In genomic region chr17:72386619-72387237, GRCh38 we compare ENCODE assay signal across 1 cellular context.
TF ChIP-seq lines count a peak whose summit lies in the region.

No MANE protein-coding gene starts in this region.

TF ChIP-seq in HepG2, 621 proteins besides CTCF, POLR2A, EP300 and RAD21 (continued from another document and continues in another):
- TF ChIP-seq ZNF557 (CRISPR knock-in tag; IDR thresholded peaks at IDR 0.05) (no peak), ZNF326 (CRISPR knock-in tag; IDR thresholded peaks at IDR 0.05; ENCODE audit: borderline replicate concordance) (no peak), ZNF446 (CRISPR knock-in tag; IDR thresholded peaks at IDR 0.05) (no peak), FLYWCH1 (CRISPR knock-in tag; IDR thresholded peaks at IDR 0.05) (no peak), HNRNPLL (IDR thresholded peaks at IDR 0.05; ENCODE audit: low read depth, low read length, poor library complexity, severe bottlenecking) (no peak), ZNF674 (CRISPR knock-in tag; IDR thresholded peaks at IDR 0.05; ENCODE audit: low read depth) (no peak), SAFB2 (CRISPR knock-in tag; IDR thresholded peaks at IDR 0.05; ENCODE audit: borderline replicate concordance, low read depth) (no peak; the same call in 1 of the 2 replicates), ISX (CRISPR knock-in tag; conservative IDR thresholded peaks at IDR 0.05) (no peak), ZNF83 (CRISPR knock-in tag; IDR thresholded peaks at IDR 0.05; ENCODE audit: borderline replicate concordance) (no peak), ATF1 (CRISPR knock-in tag; IDR thresholded peaks at IDR 0.05) (peak; percentile 50; the same call in 1 of the 2 replicates), ZNF460 (CRISPR knock-in tag; IDR thresholded peaks at IDR 0.05; ENCODE audit: borderline replicate concordance) (peak; percentile 31; the same call in 1 of the 2 replicates), ZNF652 (CRISPR knock-in tag; IDR thresholded peaks at IDR 0.05; ENCODE audit: borderline replicate concordance, low read depth) (no peak; the same call in 1 of the 2 replicates), ZNF563 (CRISPR knock-in tag; IDR thresholded peaks at IDR 0.05) (no peak), ZNF530 (CRISPR knock-in tag; IDR thresholded peaks at IDR 0.05; ENCODE audit: low read depth) (no peak), ZNF24 (IDR thresholded peaks at IDR 0.05) (no peak), GTF3A (CRISPR knock-in tag; conservative IDR thresholded peaks at IDR 0.05) (no peak), ZNF7 (CRISPR knock-in tag; IDR thresholded peaks at IDR 0.05) (no peak), NFYB (CRISPR knock-in tag; IDR thresholded peaks at IDR 0.05) (no peak), PHF8 (CRISPR knock-in tag; IDR thresholded peaks at IDR 0.05) (no peak), SP1 (IDR thresholded peaks at IDR 0.05) (no peak), SP1 (CRISPR knock-in tag; IDR thresholded peaks at IDR 0.05) (no peak), ZNF580 (CRISPR knock-in tag; IDR thresholded peaks at IDR 0.05; ENCODE audit: borderline replicate concordance, low read depth) (peak; percentile 79), CEBPG (CRISPR knock-in tag; IDR thresholded peaks at IDR 0.05) (peak; percentile 2; the same call in 1 of the 2 replicates), ZNF792 (CRISPR knock-in tag; IDR thresholded peaks at IDR 0.05) (0 out of 2 replicates have a peak, but pooled peaks have one; percentile 42), MED13 (CRISPR knock-in tag; IDR thresholded peaks at IDR 0.05) (peak; percentile 74; the same call in 1 of the 2 replicates), SYNCRIP (IDR thresholded peaks at IDR 0.05; ENCODE audit: insufficient read depth, low read depth, low read length) (no peak), POGK (CRISPR knock-in tag; conservative IDR thresholded peaks at IDR 0.05) (no peak), ZKSCAN5 (CRISPR knock-in tag; IDR thresholded peaks at IDR 0.05) (no peak), MAZ (IDR thresholded peaks at IDR 0.05; ENCODE audit: borderline replicate concordance, low read depth, low read length) (no peak), MAZ (CRISPR knock-in tag; IDR thresholded peaks at IDR 0.05; ENCODE audit: low read depth) (no peak), ZNF256 (CRISPR knock-in tag; conservative IDR thresholded peaks at IDR 0.05) (no peak), MYPOP (CRISPR knock-in tag; IDR thresholded peaks at IDR 0.05) (peak; percentile 83; the same call in 1 of the 2 replicates), GATAD2A (CRISPR knock-in tag; IDR thresholded peaks at IDR 0.05) (peak; percentile 98), ERF (CRISPR knock-in tag; IDR thresholded peaks at IDR 0.05) (peak; percentile 73; the same call in 1 of the 2 replicates), ZNF646 (CRISPR knock-in tag; IDR thresholded peaks at IDR 0.05) (no peak), CSRNP1 (CRISPR knock-in tag; IDR thresholded peaks at IDR 0.05) (no peak), ZNF274 (CRISPR knock-in tag; IDR thresholded peaks at IDR 0.05) (no peak), HDAC6 (IDR thresholded peaks at IDR 0.05; ENCODE audit: low read depth, low read length) (no peak), SALL1 (CRISPR knock-in tag; IDR thresholded peaks at IDR 0.05) (peak; percentile 79), SP4 (CRISPR knock-in tag; IDR thresholded peaks at IDR 0.05) (no peak), RFX3 (CRISPR knock-in tag; IDR thresholded peaks at IDR 0.05) (no peak), HMG20A (CRISPR knock-in tag; IDR thresholded peaks at IDR 0.05; ENCODE audit: borderline replicate concordance) (peak; percentile 93; the same call in 1 of the 2 replicates), GPBP1L1 (CRISPR knock-in tag; IDR thresholded peaks at IDR 0.05) (no peak), ASH2L (IDR thresholded peaks at IDR 0.05; ENCODE audit: insufficient read length, low read depth, low read length) (no peak), ZNF850 (CRISPR knock-in tag; conservative IDR thresholded peaks at IDR 0.05) (no peak), ZHX2 (IDR thresholded peaks at IDR 0.05; ENCODE audit: low read depth) (peak; percentile 71), ZHX2 (CRISPR knock-in tag; IDR thresholded peaks at IDR 0.05; ENCODE audit: borderline replicate concordance) (no peak), ZNF235 (CRISPR knock-in tag; IDR thresholded peaks at IDR 0.05; ENCODE audit: borderline replicate concordance) (no peak), ZNF549 (CRISPR knock-in tag; IDR thresholded peaks at IDR 0.05) (no peak), RFX1 (IDR thresholded peaks at IDR 0.05) (no peak), ZNF335 (CRISPR knock-in tag; IDR thresholded peaks at IDR 0.05) (peak; percentile 37; the same call in 1 of the 2 replicates)
